ENCODE assay signal across 35 cellular contexts in the genomic region with DNA sequence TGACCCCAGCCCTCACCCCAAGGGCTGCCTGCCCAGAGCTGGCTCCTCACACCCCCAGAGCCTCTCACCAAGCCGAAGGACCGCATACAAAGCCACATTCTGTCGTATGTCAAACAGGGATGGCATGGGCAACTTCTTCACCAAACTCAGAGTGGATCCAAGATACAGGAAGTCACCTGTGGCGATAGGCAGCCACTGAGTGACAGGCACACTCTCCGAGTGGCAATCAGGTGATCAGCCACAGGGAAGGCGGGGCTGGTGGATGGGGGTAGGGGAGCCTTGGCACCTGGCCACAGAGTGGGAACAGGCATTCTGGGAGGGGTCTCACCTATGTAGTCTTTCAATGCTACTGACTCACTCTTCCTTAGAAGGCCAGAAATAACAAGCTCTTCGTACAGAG. TPM values are rescaled to one million over a fixed set of nuclear protein-coding genes. Genes with fewer than 3 reads are reported as not detected.
"Had no signal": no experiment of that assay in that cellular context is flagged by ENCODE, and none has a peak within 500 bp of the region (broad histone marks: within the 10 kb centered on the region; RNA-seq: fewer than 3 reads in every experiment).

No MANE protein-coding gene starts in this region.

- H3K4me1 ChIP-seq: adrenal gland, ascending aorta, heart left ventricle, right atrium auricular region, upper lobe of left lung had no signal

- H3K27ac ChIP-seq: adrenal gland, ascending aorta, heart left ventricle, right atrium auricular region, stomach, thyroid gland, upper lobe of left lung, vagina had no signal

- H3K9me3 ChIP-seq: adrenal gland, ascending aorta, heart left ventricle, right atrium auricular region, stomach, thyroid gland, upper lobe of left lung, vagina had no signal

- H3K27ac Mint-ChIP-seq: activated naive CD4-positive, alpha-beta T cell treated with anti-CD3 and anti-CD28 coated beads, Interleukin-2, amount 50 U/mL, for 24 hours; endodermal cell; immature natural killer cell; stimulated activated naive B cell treated with anti-CD40 and anti-IgM and Interleukin-4, amounts not matched to agents 10 μg/mL and 1 μg/mL and 100 μg/mL, for 72 hours had no signal

- H3K36me3 Mint-ChIP-seq: activated naive CD4-positive, alpha-beta T cell treated with anti-CD3 and anti-CD28 coated beads, Interleukin-2, amount 50 U/mL, for 24 hours; immature natural killer cell; naive thymus-derived CD8-positive, alpha-beta T cell; stimulated activated naive B cell treated with anti-CD40 and anti-IgM and Interleukin-4, amounts not matched to agents 10 μg/mL and 1 μg/mL and 100 μg/mL, for 72 hours had no signal

- H3K9me3 Mint-ChIP-seq: activated naive CD4-positive, alpha-beta T cell treated with anti-CD3 and anti-CD28 coated beads, Interleukin-2, amount 50 U/mL, for 24 hours; endodermal cell; immature natural killer cell; neural crest cell; stimulated activated naive B cell treated with anti-CD40 and anti-IgM and Interleukin-4, amounts not matched to agents 10 μg/mL and 1 μg/mL and 100 μg/mL, for 72 hours had no signal

- H3K4me3 ChIP-seq: adrenal gland, ascending aorta, heart left ventricle, right atrium auricular region, smooth muscle cell, stomach, thyroid gland, upper lobe of left lung, vagina had no signal

- ATAC-seq: esophagus mucosa; left colon; stimulated activated naive B cell treated with anti-CD40 and anti-IgM and Interleukin-4, amounts not matched to agents 10 μg/mL and 1 μg/mL and 100 μg/mL, for 72 hours had no signal

- H3K4me2 ChIP-seq: smooth muscle cell had no signal

- H3K4me1 Mint-ChIP-seq: activated naive CD4-positive, alpha-beta T cell treated with anti-CD3 and anti-CD28 coated beads, Interleukin-2, amount 50 U/mL, for 24 hours; endodermal cell; immature natural killer cell; neural crest cell had no signal

- DNase-seq: activated CD4-positive, alpha-beta T cell treated with anti-CD3 and anti-CD28 coated beads, Interleukin-2, amount 50 U/mL, for 1 hour; activated CD4-positive, CD25-positive, alpha-beta regulatory T cell treated with anti-CD3 and anti-CD28 coated beads, Interleukin-2, amount 50 U/mL, for 72 hours; activated CD8-positive, alpha-beta memory T cell treated with anti-CD3 and anti-CD28 coated beads, Interleukin-2, amount 50 U/mL, for 4 hours; activated gamma-delta T cell treated with Interleukin-2 at 50 U/mL for 16 hours; activated T-cell treated with anti-CD3 and anti-CD28 coated beads, Interleukin-2, amount 50 U/mL, for 1 hour; adrenal gland; caudate nucleus; endodermal cell; foreskin fibroblast; heart left ventricle; hypothalamus; immature natural killer cell; kidney; left colon; midbrain; naive thymus-derived CD8-positive, alpha-beta T cell; occipital lobe; stimulated activated CD4-positive, alpha-beta T cell treated with anti-CD3 and anti-CD28 coated beads, Interleukin-1b, Interleukin-23, amount 100 ng/mL, for 48 hours; stimulated activated CD4-positive, alpha-beta T cell treated with anti-CD3 and anti-CD28 coated beads, Interleukin-4, amount 100 ng/mL, for 4 hours; stimulated activated CD8-positive, alpha-beta memory T cell treated with anti-CD3 and anti-CD28 coated beads, Interleukin-4, amount 100 ng/mL, for 48 hours; stimulated activated naive B cell treated with anti-CD40 and anti-IgM and Interleukin-4, amounts not matched to agents 10 μg/mL and 1 μg/mL and 100 μg/mL, for 72 hours; stomach; SW 1271; thyroid gland; upper lobe of left lung had no signal

- H3K27me3 ChIP-seq: adrenal gland, ascending aorta, right atrium auricular region, thyroid gland, upper lobe of left lung, vagina had no signal

- H3K4me3 Mint-ChIP-seq: activated naive CD4-positive, alpha-beta T cell treated with anti-CD3 and anti-CD28 coated beads, Interleukin-2, amount 50 U/mL, for 24 hours; endodermal cell; immature natural killer cell; naive thymus-derived CD8-positive, alpha-beta T cell; neural crest cell; stimulated activated naive B cell treated with anti-CD40 and anti-IgM and Interleukin-4, amounts not matched to agents 10 μg/mL and 1 μg/mL and 100 μg/mL, for 72 hours had no signal

- FAIRE-seq: kidney had no signal

- H3K36me3 ChIP-seq: adrenal gland, ascending aorta, heart left ventricle, right atrium auricular region, stomach, thyroid gland, upper lobe of left lung, vagina had no signal

RNA-seq across cellular contexts. Expression of a gene that starts 7.1 kb away (rescaled TPM):
- total RNA-seq: adrenal gland; ascending aorta; chondrocyte; endodermal cell; esophagus mucosa; kidney; left colon; lower leg skin; naive thymus-derived CD8-positive, alpha-beta T cell; neural crest cell; occipital lobe; pulmonary artery endothelial cell; smooth muscle cell; stomach; thyroid gland; upper lobe of left lung; vagina had no signal
- polyA plus RNA-seq: adrenal gland; immature natural killer cell; naive thymus-derived CD8-positive, alpha-beta T cell; smooth muscle cell had no signal

RNA-seq across cellular contexts. Expression of a gene that starts 16.1 kb away (rescaled TPM):
- total RNA-seq: adrenal gland, ascending aorta, chondrocyte, endodermal cell, esophagus mucosa, heart left ventricle, kidney, left colon, lower leg skin, neural crest cell, occipital lobe, pulmonary artery endothelial cell, right atrium auricular region, smooth muscle cell, stomach, thyroid gland, upper lobe of left lung, vagina had no signal
- polyA plus RNA-seq: adrenal gland; heart left ventricle; immature natural killer cell; naive thymus-derived CD8-positive, alpha-beta T cell; smooth muscle cell; stomach had no signal

RNA-seq across cellular contexts. Expression of a gene that starts 26.7 kb away (rescaled TPM):
- total RNA-seq: adrenal gland; ascending aorta; chondrocyte; endodermal cell; esophagus mucosa; kidney; left colon; naive thymus-derived CD8-positive, alpha-beta T cell; occipital lobe; pulmonary artery endothelial cell; right atrium auricular region; smooth muscle cell; stomach; thyroid gland; upper lobe of left lung; vagina had no signal
- polyA plus RNA-seq: adrenal gland; immature natural killer cell; naive thymus-derived CD8-positive, alpha-beta T cell; smooth muscle cell; stomach had no signal
